In genomic region chr19:35996777-35997176, GRCh38 we compare ENCODE assay signal across 13 cellular contexts. TPM values are rescaled to one million over a fixed set of nuclear protein-coding genes. Genes with fewer than 3 reads are reported as not detected.
A peak's percentile ranks its signal among the peaks of the same experiment; 100 is the strongest.
DNase-seq lines count a peak whose midpoint lies in the region; ATAC-seq, FAIRE-seq and TF ChIP-seq lines count a peak whose summit lies in the region.
"Had no signal": no experiment of that assay in that cellular context is flagged by ENCODE, and none has a peak within 500 bp of the region (broad histone marks: within the 10 kb centered on the region; RNA-seq: fewer than 3 reads in every experiment).

No MANE protein-coding gene starts in this region.

- H3K9me2 ChIP-seq in OCI-LY1 (ENCODE audit: low read depth, low read length) = no peaks in the 10 kb centered on the region

- no peaks in the 10 kb centered on the region for H3K27me3 Mint-ChIP-seq in Calu3 (ENCODE audit: unreplicated experiment)
- no peaks in the 10 kb centered on the region for H3K27me3 Mint-ChIP-seq in dendritic cell treated with granulocyte-macrophage colony-stimulating factor and Interleukin-4, amounts not matched to agents 40 ng/mL and 50 ng/mL, for 4 days

- H3K9me3 ChIP-seq in OCI-LY1 (ENCODE audit: low read length) (no peaks in the 10 kb centered on the region), pancreas (no peaks in the 10 kb centered on the region)

- peaks cover 18% of the 10 kb centered on the region for H3K79me2 ChIP-seq in OCI-LY1 (ENCODE audit: insufficient read depth, low read length)

- ATAC-seq in pancreas (no peak), GM21717 (IDR thresholded peaks at IDR 0.05; ENCODE audit: unreplicated experiment) (no peak), GM21423 (IDR thresholded peaks at IDR 0.05; ENCODE audit: unreplicated experiment) (no peak), HG03135 (IDR thresholded peaks at IDR 0.05; ENCODE audit: unreplicated experiment) (no peak)

- H3K4me1 Mint-ChIP-seq in Calu3 (ENCODE audit: low read depth, unreplicated experiment) = peaks cover 15% of the 10 kb centered on the region
- H3K4me1 Mint-ChIP-seq in dendritic cell treated with granulocyte-macrophage colony-stimulating factor and Interleukin-4, amounts not matched to agents 40 ng/mL and 50 ng/mL, for 4 days (ENCODE audit: low read depth) = peaks cover 45% of the 10 kb centered on the region

- FAIRE-seq in pancreas (lab: Jason Lieb, UNC) = no peak
- FAIRE-seq: endothelial cell of umbilical vein, H1 had no signal

- CTCF ChIA-PET in Calu3 (lab: Charles Lee) = no interaction called here

- no peaks in the 10 kb centered on the region for H4K20me1 ChIP-seq in OCI-LY1 (ENCODE audit: insufficient read depth, low read length)

- peak overlapping the region; percentile 85; the same call in 1 of the 2 replicates for H3K9ac ChIP-seq in OCI-LY1 (ENCODE audit: low read length)

- H3K36me3 ChIP-seq in OCI-LY1 (ENCODE audit: insufficient read depth, low read length) (peaks cover 18% of the 10 kb centered on the region; the same call in 1 of the 2 replicates), pancreas (no peaks in the 10 kb centered on the region)

- no peak for TF ChIP-seq POLR2A in erythroblast (IDR thresholded peaks at IDR 0.05; ENCODE audit: low read length)

- H3K27me3 ChIP-seq in OCI-LY1 (ENCODE audit: insufficient read depth, low read length) (no peaks in the 10 kb centered on the region), pancreas (no peaks in the 10 kb centered on the region)

- H3K27ac Mint-ChIP-seq in Calu3 (ENCODE audit: unreplicated experiment) = peak overlapping the region; percentile 13
- H3K27ac Mint-ChIP-seq in dendritic cell treated with granulocyte-macrophage colony-stimulating factor and Interleukin-4, amounts not matched to agents 40 ng/mL and 50 ng/mL, for 4 days = no peak overlapping the region

- no peak for DNase-seq in Calu3
- no peak for DNase-seq in pancreas
- no peak for DNase-seq in erythroblast (lab: John Stamatoyannopoulos, UW)
- DNase-seq: NCI-H1092 treated with DMSO at 0.1 percent for 48 hours, occipital lobe had no signal

- no TSS peak for BruUV-seq in Calu3 (replicated peaks; lab: Mats Ljungman, UMichigan)

- H3K4me3 ChIP-seq in OCI-LY1 (ENCODE audit: low read depth, low read length, poor library complexity, severe bottlenecking) = peak overlapping the region; percentile 88
- H3K4me3 ChIP-seq in pancreas = peak overlapping the region in 3 of 4 donors; percentile 71 to 99 (median 71)

- no peaks in the 10 kb centered on the region for H3K9me3 Mint-ChIP-seq in Calu3 (ENCODE audit: low read depth, unreplicated experiment)
- H3K9me3 Mint-ChIP-seq in dendritic cell treated with granulocyte-macrophage colony-stimulating factor and Interleukin-4, amounts not matched to agents 40 ng/mL and 50 ng/mL, for 4 days = no peaks in the 10 kb centered on the region

- no peak for TF ChIP-seq CTCF in Calu3 (IDR thresholded peaks at IDR 0.05; ENCODE audit: unreplicated experiment)
- no peak for TF ChIP-seq CTCF in OCI-LY1 (IDR thresholded peaks at IDR 0.05; ENCODE audit: low read length)
- no peak for TF ChIP-seq CTCF in pancreas (IDR thresholded peaks at IDR 0.05)

- H2AFZ ChIP-seq in OCI-LY1 (ENCODE audit: low read length) = no peak overlapping the region

- H3F3A ChIP-seq in OCI-LY1 (ENCODE audit: insufficient read depth, low read length) = no peaks in the 10 kb centered on the region; the same call in 1 of the 2 replicates

- H3K4me1 ChIP-seq in OCI-LY1 (ENCODE audit: insufficient read depth, low read length, severe bottlenecking) = peaks cover 17% of the 10 kb centered on the region
- peaks cover 0 to 11% (median 4%) of the 10 kb centered on the region in 3 donors for H3K4me1 ChIP-seq in pancreas

- H3K27ac ChIP-seq in OCI-LY1 (ENCODE audit: low read depth, low read length, poor library complexity, severe bottlenecking) = no peak overlapping the region
- no peak overlapping the region for H3K27ac ChIP-seq in pancreas

- 72 to 89% methylated on average over 8 of the region's 8 CpGs for WGBS in pancreas, 2 donors

- H3K4me2 ChIP-seq in OCI-LY1 (ENCODE audit: low read length) = peak overlapping the region; percentile 95

- intact Hi-C loops in Calu3 (cut with micrococcal nuclease; ENCODE audit: unreplicated experiment) (no loop called here), pancreas (cut with DNase I) (no loop called here)
- intact Hi-C loops in dendritic cell treated with granulocyte-macrophage colony-stimulating factor and Interleukin-4, amounts not matched to agents 40 ng/mL and 50 ng/mL, for 4 days (cut with micrococcal nuclease) = loop anchor here (5.0 kb wide), 1 partner anchor 56 kb away; the partner anchor contains the start of genes THAP8 and WDR62

- H3K4me3 Mint-ChIP-seq in Calu3 (ENCODE audit: low read depth, unreplicated experiment) = peak overlapping the region; percentile 80
- H3K4me3 Mint-ChIP-seq in dendritic cell treated with granulocyte-macrophage colony-stimulating factor and Interleukin-4, amounts not matched to agents 40 ng/mL and 50 ng/mL, for 4 days = peak overlapping the region; percentile 84

- H3K36me3 Mint-ChIP-seq in Calu3 (ENCODE audit: insufficient read depth, unreplicated experiment) = peaks cover 30% of the 10 kb centered on the region
- peaks cover 52% of the 10 kb centered on the region for H3K36me3 Mint-ChIP-seq in dendritic cell treated with granulocyte-macrophage colony-stimulating factor and Interleukin-4, amounts not matched to agents 40 ng/mL and 50 ng/mL, for 4 days (ENCODE audit: low read depth)

RNA-seq across cellular contexts. Expression of gene SDHAF1, which starts 1.8 kb away (rescaled TPM):
- total RNA-seq in Calu3 (2022) (16.9 and 17.1 TPM in 2 replicates), pancreas (10 to 100 TPM in 5 of 6 donors, 1 to 10 TPM in 1; 8.7 to 16.6 (median 10.8) TPM)
- 10 to 100 TPM; 15.8 to 21.0 TPM for polyA plus RNA-seq in pancreas

RNA-seq across cellular contexts. Expression of gene SYNE4, which starts 11.8 kb away (rescaled TPM):
- total RNA-seq in Calu3 (2022) = 19.7 and 23.5 TPM in 2 replicates
- total RNA-seq in pancreas = 1 to 10 TPM; 2.6 to 5.9 (median 4.3) TPM
- polyA plus RNA-seq in pancreas = 10 to 100 TPM in 1 of 2 donors, 1 to 10 TPM in 1; 7.3 to 14.3 TPM
- total RNA-seq: Daoy, occipital lobe had no signal

RNA-seq across cellular contexts. Expression of gene ALKBH6, which starts 17.2 kb away (rescaled TPM):
- total RNA-seq in Calu3 (2022) = 52.6 and 56.7 TPM in 2 replicates
- total RNA-seq in pancreas = 10 to 100 TPM in 1 of 6 donors, 1 to 10 TPM in 5; 2.6 to 10.9 (median 4.9) TPM
- polyA plus RNA-seq in pancreas = 10 to 100 TPM; 15.4 to 22.8 TPM

RNA-seq across cellular contexts. Expression of gene CLIP3, which starts 35.9 kb away (rescaled TPM):
- total RNA-seq in Calu3 (2022) = 3.1 and 3.5 TPM in 2 replicates
- 1 to 10 TPM; 1.2 to 5.7 (median 2.5) TPM for total RNA-seq in pancreas
- 1 to 10 TPM; 3.0 to 9.1 TPM for polyA plus RNA-seq in pancreas

RNA-seq across cellular contexts. Expression of gene THAP8, which starts 57.3 kb away (rescaled TPM):
- total RNA-seq in Calu3 (2022) (3.2 and 3.3 TPM in 2 replicates), pancreas (1 to 10 TPM in 5 of 6 donors, under 1 TPM in 1; 0.88 to 2.7 (median 1.8) TPM)
- 1 to 10 TPM; 3.0 to 3.2 TPM for polyA plus RNA-seq in pancreas
